In genomic region chr4:14856076-14856926, GRCh38 we compare ENCODE assay signal across 8 cellular contexts.
DNase-seq lines count a peak whose midpoint lies in the region; ATAC-seq and TF ChIP-seq lines count a peak whose summit lies in the region.

No MANE protein-coding gene starts in this region.

- H3K27ac ChIP-seq in adipose tissue (ENCODE audit: low read depth, low read length): peak overlapping the region; percentile 71
- peak overlapping the region; percentile 41 to 59 for H3K27ac ChIP-seq in lung (ENCODE audit: low read depth in 1 of 2, low read length in 1 of 2)
- peak overlapping the region; percentile 75 for H3K27ac ChIP-seq in stomach smooth muscle (ENCODE audit: low read length)

- H3K27me3 ChIP-seq in lung (ENCODE audit: control insufficient read depth, insufficient read depth) (no peaks in the 10 kb centered on the region), stomach smooth muscle (ENCODE audit: control insufficient read depth in 1 of 2, insufficient read depth in 2 of 2, low read length in 2 of 2) (no peaks in the 10 kb centered on the region)

- peak; percentile 96 for ATAC-seq in GM18508 (IDR thresholded peaks at IDR 0.05; ENCODE audit: insufficient read depth, unreplicated experiment)
- peak; percentile 96 for ATAC-seq in HG02623 (IDR thresholded peaks at IDR 0.05; ENCODE audit: unreplicated experiment)
- peak; percentile 92 for ATAC-seq in lung (ENCODE audit: insufficient read depth, low FRiP score)

- WGBS in adipose tissue, 3 donors: 37 to 57% (median 50%) methylated on average over 5 of the region's 5 CpGs
- WGBS in lung, 2 donors: 37 to 61% methylated on average over 5 of the region's 5 CpGs

- H3K4me3 ChIP-seq in lung (no peak overlapping the region), stomach smooth muscle (ENCODE audit: low read length in 2 of 2) (no peak overlapping the region)

- peak overlapping the region in 1 of 2 donors; percentile 36 for H3K9ac ChIP-seq in stomach smooth muscle (ENCODE audit: low read length in 2 of 2)

- TF ChIP-seq CTCF in lung (IDR thresholded peaks at IDR 0.05; ENCODE audit: control extremely low read depth, extremely low read depth): no peak

- H3K4me1 ChIP-seq in lung (ENCODE audit: control insufficient read depth in 2 of 2, insufficient read depth in 2 of 2, low read length in 2 of 2) (peaks cover 0 to 3% of the 10 kb centered on the region in 2 donors), stomach smooth muscle (ENCODE audit: control insufficient read depth, insufficient read depth, low read length) (peaks cover 16% of the 10 kb centered on the region)

- DNase-seq in NOMO-1 (lab: John Stamatoyannopoulos, UW; ENCODE audit: unreplicated experiment in 2 of 2) (peak; percentile 79 to 90), lung (ENCODE audit: low spot score) (peak; percentile 85), globus pallidus (ENCODE audit: low spot score) (no peak), NCI-H2107 treated with DMSO at 0.1 percent for 48 hours (lab: John Stamatoyannopoulos, UW; ENCODE audit: unreplicated experiment) (no peak)

- H3K36me3 ChIP-seq in lung (ENCODE audit: control insufficient read depth in 2 of 2, insufficient read depth in 2 of 2, low read length in 2 of 2) (no peaks in the 10 kb centered on the region), stomach smooth muscle (ENCODE audit: control insufficient read depth in 2 of 2, insufficient read depth in 2 of 2, low read length in 2 of 2) (no peaks in the 10 kb centered on the region)

- H3K9me3 ChIP-seq in lung (ENCODE audit: control insufficient read depth in 2 of 2, insufficient read depth in 1 of 2, low read length in 1 of 2): no peaks in the 10 kb centered on the region
- no peaks in the 10 kb centered on the region for H3K9me3 ChIP-seq in stomach smooth muscle (ENCODE audit: control insufficient read depth in 2 of 2, low read length in 2 of 2)

Comparison
In these comparisons a context has a peak if more than half of its experiments do, and no peak if none do; other contexts are left out.
1. DNase-seq: peak in NOMO-1 (2 of 2) and lung (single experiment); none in globus pallidus (single experiment) and NCI-H2107 treated with DMSO at 0.1 percent for 48 hours (single experiment).
2. Peak in every context shown above with its lines, with median percentiles within 50 percentile points of each other: ATAC-seq and H3K27ac ChIP-seq.